34 cellular contexts compared by ENCODE assay signal in the genomic region with DNA sequence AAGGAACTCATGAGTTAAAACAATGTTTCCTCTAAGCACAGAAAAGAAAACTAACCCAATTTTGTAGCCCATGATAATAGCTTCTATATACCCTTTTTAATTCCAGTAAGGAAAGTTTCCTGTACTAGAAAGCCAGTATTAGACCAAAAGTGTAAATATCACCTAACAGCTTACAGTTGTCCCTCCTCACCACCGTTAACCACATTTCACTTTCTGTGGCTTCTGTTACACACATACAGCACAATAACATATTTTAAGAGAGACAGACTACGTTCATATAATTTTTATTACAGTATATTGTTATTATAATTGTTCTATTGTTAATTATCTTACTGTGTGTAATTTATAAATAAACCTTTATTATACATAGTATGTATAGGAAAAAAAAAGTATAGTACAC.
"Had no signal": no experiment of that assay in that cellular context is flagged by ENCODE, and none has a peak within 500 bp of the region (broad histone marks: within the 10 kb centered on the region; RNA-seq: fewer than 3 reads in every experiment).

No MANE protein-coding gene starts in this region.

- H3K4me1 ChIP-seq: adrenal gland, body of pancreas, esophagus squamous epithelium, heart right ventricle had no signal

- ATAC-seq: activated CD4-positive, CD25-positive, alpha-beta regulatory T cell treated with anti-CD3 and anti-CD28 coated beads, Interleukin-2, amount 50 U/mL, for 24 hours; activated CD8-positive, alpha-beta memory T cell treated with anti-CD3 and anti-CD28 coated beads, Interleukin-2, amount 10 ng/mL, durations not matched to agents 7 days and 5 days; activated CD8-positive, alpha-beta T cell treated with anti-CD3 and anti-CD28 coated beads, Interleukin-2, amount 10 ng/mL, durations not matched to agents 7 days and 5 days; activated naive CD8-positive, alpha-beta T cell treated with anti-CD3 and anti-CD28 coated beads, Interleukin-2, amount 50 U/mL, for 24 hours; body of pancreas; effector memory CD8-positive, alpha-beta T cell; gastroesophageal sphincter; heart right ventricle had no signal

- H3K4me3 ChIP-seq: adrenal gland, body of pancreas, esophagus squamous epithelium, gastroesophageal sphincter, heart right ventricle had no signal

- H3K36me3 ChIP-seq: WERI-Rb-1 had no signal

- H3K4me3 Mint-ChIP-seq: activated B cell treated with CpG ODN at 0.5 μM for 24 hours; activated CD8-positive, alpha-beta memory T cell treated with anti-CD3 and anti-CD28 coated beads, Interleukin-2, amount 10 ng/mL, durations not matched to agents 7 days and 5 days; activated CD8-positive, alpha-beta T cell treated with anti-CD3 and anti-CD28 coated beads, Interleukin-2, amount 10 ng/mL, durations not matched to agents 7 days and 5 days; activated naive CD4-positive, alpha-beta T cell treated with anti-CD3 and anti-CD28 coated beads for 36 hours; activated naive CD4-positive, alpha-beta T cell treated with anti-CD3 and anti-CD28 coated beads, Interleukin-2, amount 50 U/mL, for 24 hours; activated naive CD8-positive, alpha-beta T cell treated with anti-CD3 and anti-CD28 coated beads for 36 hours; activated naive CD8-positive, alpha-beta T cell treated with anti-CD3 and anti-CD28 coated beads, Interleukin-2, amount 50 U/mL, for 24 hours; activated T-helper 1 cell treated with anti-CD3 and anti-CD28 coated beads, Interleukin-12 subunit alpha, Interleukin-12 subunit beta, Interleukin-2, Interleukin-4 antibody, amounts not matched to agents 30 ng/mL and 10 ng/mL and 1 ng/mL, durations not matched to agents 14 hours and 24 hours and 36 hours; effector memory CD8-positive, alpha-beta T cell; T-helper 1 cell treated with Interleukin-12 subunit alpha and Interleukin-12 subunit beta and Interleukin-4 antibody, amounts not matched to agents 30 μg/mL and 1 μg/mL, for 36 hours had no signal

- H3K27me3 ChIP-seq: adrenal gland, body of pancreas, esophagus squamous epithelium, gastroesophageal sphincter, heart right ventricle had no signal

- H3K9me3 Mint-ChIP-seq: activated B cell treated with CpG ODN at 0.5 μM for 24 hours; activated naive CD4-positive, alpha-beta T cell treated with anti-CD3 and anti-CD28 coated beads for 36 hours; activated naive CD4-positive, alpha-beta T cell treated with anti-CD3 and anti-CD28 coated beads, Interleukin-2, amount 50 U/mL, for 24 hours; activated naive CD8-positive, alpha-beta T cell treated with anti-CD3 and anti-CD28 coated beads for 36 hours; activated naive CD8-positive, alpha-beta T cell treated with anti-CD3 and anti-CD28 coated beads, Interleukin-2, amount 50 U/mL, for 24 hours; activated T-helper 1 cell treated with anti-CD3 and anti-CD28 coated beads, Interleukin-12 subunit alpha, Interleukin-12 subunit beta, Interleukin-2, Interleukin-4 antibody, amounts not matched to agents 30 ng/mL and 10 ng/mL and 1 ng/mL, durations not matched to agents 14 hours and 24 hours and 36 hours; activated T-helper 2 cell treated with anti-CD3 and anti-CD28 coated beads, Interferon-gamma antibody, Interleukin-2, Interleukin-4, amounts not matched to agents 10 μg/mL and 5 μg/mL and 100 μg/mL, durations not matched to agents 14 hours and 24 hours and 36 hours; effector memory CD8-positive, alpha-beta T cell; T-helper 1 cell treated with Interleukin-12 subunit alpha and Interleukin-12 subunit beta and Interleukin-4 antibody, amounts not matched to agents 30 μg/mL and 1 μg/mL, for 36 hours had no signal

- H3K27me3 Mint-ChIP-seq: activated B cell treated with CpG ODN at 0.5 μM for 24 hours; activated CD8-positive, alpha-beta memory T cell treated with anti-CD3 and anti-CD28 coated beads, Interleukin-2, amount 10 ng/mL, durations not matched to agents 7 days and 5 days; activated naive CD4-positive, alpha-beta T cell treated with anti-CD3 and anti-CD28 coated beads, Interleukin-2, amount 50 U/mL, for 24 hours; activated naive CD8-positive, alpha-beta T cell treated with anti-CD3 and anti-CD28 coated beads for 36 hours; activated naive CD8-positive, alpha-beta T cell treated with anti-CD3 and anti-CD28 coated beads, Interleukin-2, amount 50 U/mL, for 24 hours; effector memory CD8-positive, alpha-beta T cell had no signal

- H3K27ac ChIP-seq: adrenal gland, body of pancreas, esophagus squamous epithelium, gastroesophageal sphincter, heart right ventricle, WERI-Rb-1 had no signal

- H3K4me1 Mint-ChIP-seq: activated B cell treated with CpG ODN at 0.5 μM for 24 hours; activated naive CD4-positive, alpha-beta T cell treated with anti-CD3 and anti-CD28 coated beads, Interleukin-2, amount 50 U/mL, for 24 hours; activated naive CD8-positive, alpha-beta T cell treated with anti-CD3 and anti-CD28 coated beads for 36 hours had no signal

- H3K27ac Mint-ChIP-seq: activated B cell treated with CpG ODN at 0.5 μM for 24 hours; activated CD8-positive, alpha-beta memory T cell treated with anti-CD3 and anti-CD28 coated beads, Interleukin-2, amount 10 ng/mL, durations not matched to agents 7 days and 5 days; activated CD8-positive, alpha-beta T cell treated with anti-CD3 and anti-CD28 coated beads, Interleukin-2, amount 10 ng/mL, durations not matched to agents 7 days and 5 days; activated naive CD4-positive, alpha-beta T cell treated with anti-CD3 and anti-CD28 coated beads for 36 hours; activated naive CD4-positive, alpha-beta T cell treated with anti-CD3 and anti-CD28 coated beads, Interleukin-2, amount 50 U/mL, for 24 hours; activated naive CD8-positive, alpha-beta T cell treated with anti-CD3 and anti-CD28 coated beads for 36 hours; activated naive CD8-positive, alpha-beta T cell treated with anti-CD3 and anti-CD28 coated beads, Interleukin-2, amount 50 U/mL, for 24 hours; activated T-helper 1 cell treated with anti-CD3 and anti-CD28 coated beads, Interleukin-12 subunit alpha, Interleukin-12 subunit beta, Interleukin-2, Interleukin-4 antibody, amounts not matched to agents 30 ng/mL and 10 ng/mL and 1 ng/mL, durations not matched to agents 14 hours and 24 hours and 36 hours; activated T-helper 2 cell treated with anti-CD3 and anti-CD28 coated beads, Interferon-gamma antibody, Interleukin-2, Interleukin-4, amounts not matched to agents 10 μg/mL and 5 μg/mL and 100 μg/mL, durations not matched to agents 14 hours and 24 hours and 36 hours; effector memory CD8-positive, alpha-beta T cell; T-helper 1 cell treated with Interleukin-12 subunit alpha and Interleukin-12 subunit beta and Interleukin-4 antibody, amounts not matched to agents 30 μg/mL and 1 μg/mL, for 36 hours had no signal

- DNase-seq: activated B cell treated with CpG ODN at 0.5 μM for 24 hours; activated CD4-positive, alpha-beta T cell treated with anti-CD3 and anti-CD28 coated beads for 48 hours; activated CD4-positive, alpha-beta T cell treated with anti-CD3 and anti-CD28 coated beads, Interleukin-2, amount 50 U/mL, for 1 hour; activated CD4-positive, alpha-beta T cell treated with anti-CD3 and anti-CD28 coated beads, Interleukin-2, amount 50 U/mL, for 48 hours; activated CD8-positive, alpha-beta memory T cell treated with anti-CD3 and anti-CD28 coated beads, Interleukin-2, amount 10 ng/mL, durations not matched to agents 7 days and 5 days; activated CD8-positive, alpha-beta memory T cell treated with anti-CD3 and anti-CD28 coated beads, Interleukin-2, amount 50 U/mL, for 4 hours; activated CD8-positive, alpha-beta T cell treated with anti-CD3 and anti-CD28 coated beads, Interleukin-2, amount 10 ng/mL, durations not matched to agents 7 days and 5 days; activated effector memory CD4-positive, alpha-beta T cell treated with anti-CD3 and anti-CD28 coated beads, Interleukin-2, amount 50 U/mL, for 16 hours; activated naive CD4-positive, alpha-beta T cell treated with anti-CD3 and anti-CD28 coated beads for 36 hours; activated naive CD8-positive, alpha-beta T cell treated with anti-CD3 and anti-CD28 coated beads for 36 hours; activated naive CD8-positive, alpha-beta T cell treated with anti-CD3 and anti-CD28 coated beads, Interleukin-2, amount 50 U/mL, for 24 hours; activated T-cell treated with anti-CD3 and anti-CD28 coated beads, Interleukin-2, amount 50 U/mL, for 1 hour; activated T-cell treated with anti-CD3 and anti-CD28 coated beads, Interleukin-2, amount 50 U/mL, for 48 hours; adrenal gland; amygdala; aorta; body of pancreas; caudate nucleus; cortex of kidney; dermis blood vessel endothelial cell; effector CD4-positive, alpha-beta T cell; effector memory CD8-positive, alpha-beta T cell; erythroblast; esophagus squamous epithelium; foreskin melanocyte; heart right ventricle; T1000; WERI-Rb-1 had no signal

- H3K9me3 ChIP-seq: adrenal gland, body of pancreas, esophagus squamous epithelium, gastroesophageal sphincter, heart right ventricle had no signal
